In the genomic region with DNA sequence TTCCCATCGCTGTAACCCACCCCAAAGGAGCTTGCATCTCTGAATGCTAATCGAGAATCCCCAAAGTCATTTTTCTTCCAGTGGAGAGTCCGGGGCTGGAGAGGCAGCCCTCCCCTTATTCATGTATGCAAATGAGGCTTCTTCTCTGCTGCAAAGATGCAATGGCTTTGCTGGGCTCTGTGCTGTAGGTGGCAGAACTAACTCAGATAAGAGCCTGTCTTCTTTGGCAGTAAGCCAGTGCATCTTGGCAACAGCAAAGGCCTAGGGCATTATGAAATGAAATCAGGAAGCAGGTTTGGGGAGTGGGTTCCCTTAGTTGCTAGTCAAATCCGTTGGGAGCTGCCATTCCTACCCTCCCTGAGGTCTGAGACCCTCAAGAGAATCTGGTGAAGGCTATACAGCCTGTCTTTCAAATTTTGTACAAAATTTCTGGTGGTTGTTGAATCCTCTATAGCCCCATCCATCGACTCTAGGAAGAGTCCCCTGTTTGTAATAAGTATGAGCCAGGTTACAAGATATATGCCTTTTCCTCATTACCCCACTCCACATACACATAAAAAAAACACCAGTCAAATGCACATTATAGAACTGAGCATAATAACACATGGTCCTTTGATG, we compare ENCODE assay signal across 9 cellular contexts.
A peak's percentile ranks its signal among the peaks of the same experiment; 100 is the strongest.
DNase-seq lines count a peak whose midpoint lies in the region; ATAC-seq, FAIRE-seq and TF ChIP-seq lines count a peak whose summit lies in the region.
"Had no signal": no experiment of that assay in that cellular context is flagged by ENCODE, and none has a peak within 500 bp of the region (broad histone marks: within the 10 kb centered on the region; RNA-seq: fewer than 3 reads in every experiment).

No MANE protein-coding gene starts in this region.

- H3K4me3 ChIP-seq in astrocyte (ENCODE audit: insufficient read depth, low read depth, low read length) (no peak overlapping the region), tibial nerve (no peak overlapping the region)
- H3K4me3 ChIP-seq: BLaER1 treated with 17β-estradiol and CSF1 and Interleukin-3, amounts not matched to agents 10 nM and 100 nM had no signal

- no peaks in the 10 kb centered on the region for H3K36me3 ChIP-seq in astrocyte (ENCODE audit: insufficient read depth, low read length)
- H3K36me3 ChIP-seq in tibial nerve: no peaks in the 10 kb centered on the region
- H3K36me3 ChIP-seq: BLaER1 treated with 17β-estradiol and CSF1 and Interleukin-3, amounts not matched to agents 10 nM and 100 nM had no signal

- no peak for TF ChIP-seq POLR2A in tibial nerve (IDR thresholded peaks at IDR 0.05)

- no peak overlapping the region for H3K27ac Mint-ChIP-seq in astrocyte (ENCODE audit: unreplicated experiment)

- peaks cover 6% of the 10 kb centered on the region for H3K27me3 Mint-ChIP-seq in astrocyte (ENCODE audit: low read depth, unreplicated experiment)

- no peak overlapping the region for H3K9ac ChIP-seq in astrocyte (ENCODE audit: low read length)
- H3K9ac ChIP-seq: BLaER1 treated with 17β-estradiol and CSF1 and Interleukin-3, amounts not matched to agents 10 nM and 100 nM had no signal

- peak; percentile 28 for TF ChIP-seq CTCF in astrocyte (IDR thresholded peaks at IDR 0.05; ENCODE audit: insufficient read depth, low read depth, low read length)
- peak in 3 of 5 experiments; percentile 20 to 53 (median 39) for TF ChIP-seq CTCF in tibial nerve (IDR thresholded peaks at IDR 0.05)

- no peaks in the 10 kb centered on the region for H4K20me1 ChIP-seq in astrocyte (ENCODE audit: insufficient read depth, low read length)
- H4K20me1 ChIP-seq: BLaER1 treated with 17β-estradiol and CSF1 and Interleukin-3, amounts not matched to agents 10 nM and 100 nM had no signal

- no peaks in the 10 kb centered on the region for H3K36me3 Mint-ChIP-seq in astrocyte (ENCODE audit: low read depth, unreplicated experiment)

- H3K9me3 Mint-ChIP-seq in astrocyte (ENCODE audit: unreplicated experiment): no peaks in the 10 kb centered on the region

- no peak for FAIRE-seq in astrocyte (lab: Jason Lieb, UNC)

- no peak overlapping the region for H2AFZ ChIP-seq in astrocyte (ENCODE audit: low read depth, low read length)

- no peak overlapping the region for H3K4me2 ChIP-seq in astrocyte (ENCODE audit: low read length)
- H3K4me2 ChIP-seq: BLaER1 treated with 17β-estradiol and CSF1 and Interleukin-3, amounts not matched to agents 10 nM and 100 nM had no signal

- H3K27ac ChIP-seq in astrocyte (ENCODE audit: low read depth, low read length): no peak overlapping the region
- no peak overlapping the region for H3K27ac ChIP-seq in tibial nerve
- H3K27ac ChIP-seq: BLaER1 treated with 17β-estradiol and CSF1 and Interleukin-3, amounts not matched to agents 10 nM and 100 nM had no signal

- H3K9me3 ChIP-seq in astrocyte (ENCODE audit: insufficient read depth, low read depth, low read length) (no peaks in the 10 kb centered on the region), tibial nerve (no peaks in the 10 kb centered on the region)
- H3K9me3 ChIP-seq: BLaER1 treated with 17β-estradiol and CSF1 and Interleukin-3, amounts not matched to agents 10 nM and 100 nM had no signal

- WGBS in tibial nerve, 2 donors: 38 to 42% methylated on average over 5 of the region's 5 CpGs

- DNase-seq in NCI-H2196 (lab: John Stamatoyannopoulos, UW; ENCODE audit: unreplicated experiment): peak; percentile 23
- DNase-seq in NCI-H2196 treated with DMSO at 0.1 percent for 48 hours (lab: John Stamatoyannopoulos, UW; ENCODE audit: unreplicated experiment): no peak
- peak; percentile 62 for DNase-seq in astrocyte (ENCODE audit: low read depth)
- DNase-seq in iris pigment epithelial cell (ENCODE audit: low read depth): peak; percentile 86
- DNase-seq in tibial nerve (ENCODE audit: low spot score in 2 of 2): peak; percentile 30 to 75
- no peak for DNase-seq in NCI-H1436 (lab: John Stamatoyannopoulos, UW)

- H3K79me2 ChIP-seq in astrocyte (ENCODE audit: insufficient read depth, low read length): no peaks in the 10 kb centered on the region

- H3K4me1 Mint-ChIP-seq in astrocyte (ENCODE audit: low read depth, unreplicated experiment): peaks cover 3% of the 10 kb centered on the region

- H3K4me1 ChIP-seq in astrocyte (ENCODE audit: insufficient read depth, low read length) (no peaks in the 10 kb centered on the region), tibial nerve (peaks cover 0 to 10% (median 0%) of the 10 kb centered on the region in 4 donors)
- H3K4me1 ChIP-seq: BLaER1 treated with 17β-estradiol and CSF1 and Interleukin-3, amounts not matched to agents 10 nM and 100 nM had no signal

- no peaks in the 10 kb centered on the region for H3K27me3 ChIP-seq in astrocyte (ENCODE audit: insufficient read depth, low read length)
- H3K27me3 ChIP-seq in tibial nerve: no peaks in the 10 kb centered on the region
- H3K27me3 ChIP-seq: BLaER1 treated with 17β-estradiol and CSF1 and Interleukin-3, amounts not matched to agents 10 nM and 100 nM had no signal

- peak in 1 of 2 donors; percentile 47 for TF ChIP-seq EP300 in tibial nerve (IDR thresholded peaks at IDR 0.05)

- ATAC-seq in HG03442 (IDR thresholded peaks at IDR 0.05; ENCODE audit: unreplicated experiment) (no peak), HG02981 (IDR thresholded peaks at IDR 0.05; ENCODE audit: unreplicated experiment) (no peak)

- H3K4me3 Mint-ChIP-seq in astrocyte (ENCODE audit: unreplicated experiment): no peak overlapping the region

Comparison
In these comparisons a context has a peak if more than half of its experiments do, and no peak if none do; other contexts are left out.
1. DNase-seq: peak in NCI-H2196 (single experiment), astrocyte (single experiment), iris pigment epithelial cell (single experiment) and tibial nerve (2 of 2); none in NCI-H2196 treated with DMSO at 0.1 percent for 48 hours (single experiment) and NCI-H1436 (single experiment).